29 cellular contexts compared by ENCODE assay signal in genomic region chr5:14945450-14945849, GRCh38.
"Had no signal": no experiment of that assay in that cellular context is flagged by ENCODE, and none has a peak within 500 bp of the region (broad histone marks: within the 10 kb centered on the region; RNA-seq: fewer than 3 reads in every experiment).

No MANE protein-coding gene starts in this region.

- H2AFZ ChIP-seq: hepatocyte, neural progenitor cell had no signal

- H3K9ac ChIP-seq: neural progenitor cell had no signal

- H3K27me3 ChIP-seq: cardiac muscle cell, colonic mucosa, esophagus squamous epithelium, gastrocnemius medialis, hepatocyte, left lung, neural progenitor cell, tibial nerve had no signal

- H3K27ac Mint-ChIP-seq: activated B cell treated with CpG ODN at 0.5 μM for 24 hours; activated naive CD8-positive, alpha-beta T cell; brain; naive thymus-derived CD8-positive, alpha-beta T cell; neural progenitor cell; T-helper 2 cell treated with Interferon-gamma antibody and Interleukin-4, amounts not matched to agents 5 μg/mL and 100 μg/mL, for 36 hours had no signal

- H3K9me3 ChIP-seq: colonic mucosa, esophagus squamous epithelium, left lung, lower lobe of right lung, spleen, tibial nerve had no signal

- H3K27me3 Mint-ChIP-seq: brain had no signal

- H3K4me3 ChIP-seq: cardiac muscle cell, colonic mucosa, esophagus squamous epithelium, gastrocnemius medialis, hepatocyte, left lung, lower lobe of right lung, neural progenitor cell, spleen, tibial nerve had no signal

- H3K27ac ChIP-seq: cardiac muscle cell, colonic mucosa, epithelial cell of prostate, esophagus squamous epithelium, gastrocnemius medialis, hepatocyte, left lung, lower lobe of right lung, neural progenitor cell, spleen, tibial nerve had no signal

- H3K36me3 ChIP-seq: cardiac muscle cell, colonic mucosa, esophagus squamous epithelium, gastrocnemius medialis, left lung, lower lobe of right lung, neural progenitor cell, spleen, tibial nerve had no signal

- ATAC-seq: gastrocnemius medialis; left lung; lower lobe of right lung; naive thymus-derived CD8-positive, alpha-beta T cell; right cardiac atrium had no signal

- H3K4me2 ChIP-seq: hepatocyte, neural progenitor cell had no signal

- H3K4me3 Mint-ChIP-seq: activated B cell treated with CpG ODN at 0.5 μM for 24 hours; activated naive CD8-positive, alpha-beta T cell; brain; naive thymus-derived CD8-positive, alpha-beta T cell; neural progenitor cell; T-helper 2 cell treated with Interferon-gamma antibody and Interleukin-4, amounts not matched to agents 5 μg/mL and 100 μg/mL, for 36 hours had no signal

- FAIRE-seq: endometrium, kidney had no signal

- H3K79me2 ChIP-seq: hepatocyte had no signal

- H3K4me1 ChIP-seq: colonic mucosa, esophagus squamous epithelium, gastrocnemius medialis, left lung, lower lobe of right lung, spleen had no signal

- H3K9me3 Mint-ChIP-seq: activated B cell treated with CpG ODN at 0.5 μM for 24 hours; naive thymus-derived CD8-positive, alpha-beta T cell; T-helper 2 cell treated with Interferon-gamma antibody and Interleukin-4, amounts not matched to agents 5 μg/mL and 100 μg/mL, for 36 hours had no signal

- H3K36me3 Mint-ChIP-seq: activated naive CD8-positive, alpha-beta T cell; brain; naive thymus-derived CD8-positive, alpha-beta T cell; neural progenitor cell had no signal

- H3K4me1 Mint-ChIP-seq: activated B cell treated with CpG ODN at 0.5 μM for 24 hours, brain, neural progenitor cell had no signal

- DNase-seq: activated B cell treated with CpG ODN at 0.5 μM for 24 hours; activated effector memory CD4-positive, alpha-beta T cell treated with Interleukin-2 at 50 U/mL for 16 hours; activated naive CD4-positive, alpha-beta T cell treated with Interleukin-2 at 50 U/mL for 16 hours; activated T-cell treated with anti-CD3 and anti-CD28 coated beads for 4 hours; anterior cingulate cortex; cerebellar nuclear complex; colonic mucosa; effector CD8-positive, alpha-beta T cell; esophagus squamous epithelium; gastrocnemius medialis; kidney; left lung; lower lobe of right lung; mesenchymal stem cell; naive thymus-derived CD8-positive, alpha-beta T cell; occipital lobe; right cardiac atrium; spleen; stimulated activated naive CD4-positive, alpha-beta T cell; T-helper 1 cell had no signal
